9 cellular contexts compared by ENCODE assay signal in genomic region chr20:44598413-44599290, GRCh38. TPM values are rescaled to one million over a fixed set of nuclear protein-coding genes. Genes with fewer than 3 reads are reported as not detected.
A peak's percentile ranks its signal among the peaks of the same experiment; 100 is the strongest.
DNase-seq lines count a peak whose midpoint lies in the region; ATAC-seq, FAIRE-seq and TF ChIP-seq lines count a peak whose summit lies in the region.
"Had no signal": no experiment of that assay in that cellular context is flagged by ENCODE, and none has a peak within 500 bp of the region (broad histone marks: within the 10 kb centered on the region; RNA-seq: fewer than 3 reads in every experiment).

No MANE protein-coding gene starts in this region.

- H2AFZ ChIP-seq in OCI-LY3 (ENCODE audit: low read depth, low read length) = no peak overlapping the region
- H2AFZ ChIP-seq in H1 (ENCODE audit: low read length) = no peak overlapping the region

- no peak overlapping the region for H3K4me3 ChIP-seq in OCI-LY3 (ENCODE audit: low read length)
- no peak overlapping the region for H3K4me3 ChIP-seq in H1 (ENCODE audit: extremely low read depth in 1 of 4, insufficient read depth in 2 of 4, low read depth in 3 of 4, low read length in 4 of 4)
- H3K4me3 ChIP-seq in prostate gland = no peak overlapping the region

- TF ChIP-seq EP300 in H1 (IDR thresholded peaks at IDR 0.05; ENCODE audit: borderline replicate concordance in 1 of 2, low read depth in 2 of 2, low read length in 2 of 2) = no peak

- DNase-seq in NCI-H2227 treated with DMSO at 0.1 percent for 48 hours (lab: John Stamatoyannopoulos, UW) = peak; percentile 36
- no peak for DNase-seq in NCI-H2227 (lab: John Stamatoyannopoulos, UW; ENCODE audit: unreplicated experiment)
- DNase-seq in H1 (ENCODE audit: low read depth in 1 of 2, low spot score in 2 of 2) = no peak
- no peak for DNase-seq in prostate gland (ENCODE audit: low spot score)
- no peak for DNase-seq in retina
- DNase-seq in GM19240 (ENCODE audit: insufficient read length, low spot score) = no peak

- H4K20me1 ChIP-seq in OCI-LY3 (ENCODE audit: insufficient read depth, low read length) = peaks cover 99% of the 10 kb centered on the region
- H4K20me1 ChIP-seq in H1 (replicated peaks in 1 of 2; ENCODE audit: control insufficient read depth in 1 of 2, insufficient read depth in 2 of 2, low read length in 2 of 2) = no peaks in the 10 kb centered on the region

- no peak overlapping the region for H2BK120ac ChIP-seq in H1 (replicated peaks; ENCODE audit: low read depth, low read length)

- H3K27me3 ChIP-seq in OCI-LY3 (ENCODE audit: low read depth, low read length) (no peaks in the 10 kb centered on the region), H1 (replicated peaks in 1 of 4; ENCODE audit: control insufficient read depth in 3 of 4, extremely low read depth in 1 of 4, insufficient read depth in 3 of 4, low read length in 3 of 4) (no peaks in the 10 kb centered on the region; a peak in 1 of 7 replicates), prostate gland (replicated peaks; ENCODE audit: insufficient read depth) (no peaks in the 10 kb centered on the region)

- no peak for TF ChIP-seq RAD21 in H1 (IDR thresholded peaks at IDR 0.05 in 1 of 2, conservative IDR thresholded peaks at IDR 0.05 in 1 of 2; ENCODE audit: low read depth in 2 of 2, low read length in 2 of 2)

- H3K56ac ChIP-seq in H1 (replicated peaks; ENCODE audit: insufficient read length, low read depth, low read length) = no peak overlapping the region

- no peak overlapping the region for H3K14ac ChIP-seq in H1 (ENCODE audit: insufficient read length)

- CTCF ChIA-PET in H1 (lab: Charles Lee; ENCODE audit: partially characterized antibody) = interaction anchor here (0.6 to 2.6 kb wide), 15 partner anchors 10 to 373 kb away, joined by 3 to 31 read pairs (median 5); no protein-coding TSS in a partner anchor

- TF ChIP-seq CTCF in OCI-LY3 (IDR thresholded peaks at IDR 0.05; ENCODE audit: low read depth, low read length) = no peak
- TF ChIP-seq CTCF in H1 (IDR thresholded peaks at IDR 0.05; ENCODE audit: control extremely low read depth in 1 of 3, insufficient read depth in 1 of 3, low read depth in 1 of 3, low read length in 3 of 3) = peak in 1 of 3 experiments; percentile 20; a peak in 1 of 4 replicates
- no peak for TF ChIP-seq CTCF in prostate gland (IDR thresholded peaks at IDR 0.05)

- peaks cover 87% of the 10 kb centered on the region for H3K36me3 ChIP-seq in OCI-LY3 (replicated peaks; ENCODE audit: low read depth, low read length)
- no peaks in the 10 kb centered on the region for H3K36me3 ChIP-seq in H1 (ENCODE audit: control insufficient read depth in 2 of 4, insufficient read depth in 4 of 4, low read length in 3 of 4)
- H3K36me3 ChIP-seq in prostate gland = no peaks in the 10 kb centered on the region

- no peak for ATAC-seq in HG02610 (IDR thresholded peaks at IDR 0.05; ENCODE audit: unreplicated experiment)

- no peak for TF ChIP-seq POLR2A in H1 (IDR thresholded peaks at IDR 0.05; ENCODE audit: control extremely low read depth in 1 of 2, low read depth in 2 of 2, low read length in 2 of 2)
- TF ChIP-seq POLR2A in prostate gland (IDR thresholded peaks at IDR 0.05) = no peak

- H4K5ac ChIP-seq in H1 (ENCODE audit: insufficient read length, low read depth, low read length) = no peak overlapping the region

- H3K18ac ChIP-seq in H1 (ENCODE audit: extremely low read depth, low read length) = no peak overlapping the region

- POLR2A ChIA-PET in H1 (lab: Charles Lee; ENCODE audit: partially characterized antibody) = interaction anchor here (0.8 to 1.3 kb wide), 2 partner anchors 8 to 10 kb away, joined by 4 read pairs; no protein-coding TSS in a partner anchor

- H2BK20ac ChIP-seq in H1 (ENCODE audit: low read length) = no peak overlapping the region

- no peaks in the 10 kb centered on the region for H3K79me1 ChIP-seq in H1 (ENCODE audit: low read depth, low read length)

- H4K91ac ChIP-seq in H1 (replicated peaks; ENCODE audit: insufficient read length, low read length) = no peak overlapping the region

- H3K23me2 ChIP-seq in H1 (ENCODE audit: low read depth, low read length) = no peaks in the 10 kb centered on the region

- H3K4me2 ChIP-seq in OCI-LY3 (ENCODE audit: low read length) (peak overlapping the region; percentile 23), H1 (ENCODE audit: insufficient read depth in 1 of 2, low read depth in 2 of 2, low read length in 2 of 2) (no peak overlapping the region; a peak in 1 of 4 replicates)

- H3K4me1 ChIP-seq in OCI-LY3 (ENCODE audit: low read length) (peaks cover 77% of the 10 kb centered on the region), H1 (replicated peaks in 1 of 4; ENCODE audit: control insufficient read depth in 3 of 4, insufficient read depth in 4 of 4, low read length in 3 of 4) (peaks cover 12 to 24% (median 17%) of the 10 kb centered on the region in 4 experiments), prostate gland (replicated peaks) (no peaks in the 10 kb centered on the region)

- WGBS in H1 (ENCODE audit: extremely low coverage in 1 of 2, insufficient coverage in 1 of 2, insufficient read length in 1 of 2, insufficient replicate concordance in 2 of 2, low coverage in 1 of 2, low lambda C conversion rate in 2 of 2, missing lambda C conversion rate in 1 of 2), 2 experiments = 84% methylated on average over 4 of the region's 4 CpGs; no CpG with 5 or more reads in 1 of the 2 experiments
- WGBS in prostate gland = 80% methylated on average over 4 of the region's 4 CpGs

- H2BK12ac ChIP-seq in H1 (ENCODE audit: low read depth, low read length) = no peak overlapping the region

- H2AK5ac ChIP-seq in H1 (ENCODE audit: low read depth, low read length) = no peak overlapping the region

- H3K79me2 ChIP-seq in OCI-LY3 (ENCODE audit: low read length) = peaks cover 100% of the 10 kb centered on the region
- no peaks in the 10 kb centered on the region for H3K79me2 ChIP-seq in H1 (ENCODE audit: control insufficient read depth in 1 of 2, insufficient read depth in 2 of 2, low read length in 2 of 2)

- intact Hi-C loops in prostate gland (cut with DNase I) = no loop called here

- peak overlapping the region; percentile 13 for H3K4ac ChIP-seq in H1 (replicated peaks; ENCODE audit: insufficient read length, low read depth, low read length)

- H2BK5ac ChIP-seq in H1 (ENCODE audit: low read depth, low read length) = no peak overlapping the region

- FAIRE-seq in H1 (lab: Jason Lieb, UNC) = no peak
- FAIRE-seq: A204.1 had no signal

- H3K27ac ChIP-seq in OCI-LY3 (ENCODE audit: low read length) = peak overlapping the region; percentile 11
- no peak overlapping the region for H3K27ac ChIP-seq in H1 (ENCODE audit: low read depth, low read length)
- H3K27ac ChIP-seq in prostate gland = peak overlapping the region; percentile 7 to 10

- H3K23ac ChIP-seq in H1 (ENCODE audit: insufficient read length) = no peak overlapping the region

- no peak overlapping the region for H4K8ac ChIP-seq in H1 (ENCODE audit: extremely low read depth, insufficient read depth, low read length)

- H3K9me3 ChIP-seq in OCI-LY3 (ENCODE audit: insufficient read depth, low read length) (no peaks in the 10 kb centered on the region), H1 (ENCODE audit: insufficient read depth in 2 of 2, low read depth in 1 of 2, low read length in 1 of 2) (no peaks in the 10 kb centered on the region), prostate gland (no peaks in the 10 kb centered on the region)

- no peak overlapping the region for H3K9ac ChIP-seq in OCI-LY3 (ENCODE audit: low read length)
- H3K9ac ChIP-seq in H1 (replicated peaks in 1 of 4; ENCODE audit: extremely low read depth in 1 of 4, low read depth in 3 of 4, low read length in 3 of 4) = no peak overlapping the region

- no peak overlapping the region for H2BK15ac ChIP-seq in H1 (ENCODE audit: low read length)

TF ChIP-seq in H1, 55 proteins besides CTCF, POLR2A, EP300 and RAD21:
- no peak for TF ChIP-seq EGR1 (IDR thresholded peaks at IDR 0.05; ENCODE audit: borderline replicate concordance, low read depth, low read length)
- no peak for TF ChIP-seq KDM4A (IDR thresholded peaks at IDR 0.05; ENCODE audit: low read depth, low read length, severe bottlenecking)
- TF ChIP-seq KDM5A (IDR thresholded peaks at IDR 0.05; ENCODE audit: low read length) = no peak
- no peak for TF ChIP-seq HDAC2 (IDR thresholded peaks at IDR 0.05; ENCODE audit: borderline replicate concordance in 1 of 2, low read depth in 2 of 2, low read length in 2 of 2)
- TF ChIP-seq BACH1 (IDR thresholded peaks at IDR 0.05; ENCODE audit: low read length) = no peak

RNA-seq across cellular contexts. Expression of gene PKIG, which starts 16.3 kb away (rescaled TPM):
- total RNA-seq in H1 (2021; fragmentation: NEBNext Ultra II Directional; extraction: Animal tissue kit (Norgen Biotek cat#: 25700)) = 25.4 and 26.7 TPM in 2 replicates
- polyA plus RNA-seq in H1 (2011; rRNA removed) = 34.3 and 37.5 TPM in 2 replicates
- polyA plus RNA-seq in H1 (2011; cell fraction: cytosol; rRNA removed) = 33.3 TPM
- polyA plus RNA-seq in H1 (2011; cell fraction: nucleus; rRNA removed) = 21.0 TPM
- 23.8 to 29.8 TPM (median 27.7 TPM) in 4 replicates for polyA plus RNA-seq in H1 (2012, experiment 1 of 2)
- polyA plus RNA-seq in H1 (2012, experiment 2 of 2) = 38.2 TPM
- polyA plus RNA-seq in H1 (2013, experiment 1 of 2) = 32.9 TPM
- polyA plus RNA-seq in H1 (2013, experiment 2 of 2) = 35.0 TPM
- polyA minus RNA-seq in H1 (2011; rRNA and poly(A)+ RNA removed) = 8.6 and 9.8 TPM in 2 replicates
- 11.9 TPM for polyA minus RNA-seq in H1 (2011; cell fraction: cytosol; rRNA and poly(A)+ RNA removed)
- 7.6 TPM for polyA minus RNA-seq in H1 (2011; cell fraction: nucleus; rRNA and poly(A)+ RNA removed)
- total RNA-seq in prostate gland = 10 to 100 TPM; 60.9 to 81.1 TPM

RNA-seq across cellular contexts. Expression of gene ADA, which starts 52.8 kb away (rescaled TPM):
- 19.5 and 19.9 TPM in 2 replicates for total RNA-seq in H1 (2021; fragmentation: NEBNext Ultra II Directional; extraction: Animal tissue kit (Norgen Biotek cat#: 25700))
- 32.8 and 33.9 TPM in 2 replicates for polyA plus RNA-seq in H1 (2011; rRNA removed)
- polyA plus RNA-seq in H1 (2011; cell fraction: cytosol; rRNA removed) = 39.6 TPM
- polyA plus RNA-seq in H1 (2011; cell fraction: nucleus; rRNA removed) = 34.6 TPM
- polyA plus RNA-seq in H1 (2012, experiment 1 of 2) = 17.2 to 32.7 TPM (median 27.5 TPM) in 4 replicates
- polyA plus RNA-seq in H1 (2012, experiment 2 of 2) = 29.3 TPM
- polyA plus RNA-seq in H1 (2013, experiment 1 of 2) = 16.4 TPM
- polyA plus RNA-seq in H1 (2013, experiment 2 of 2) = 15.0 TPM
- 18.1 and 23.1 TPM in 2 replicates for polyA minus RNA-seq in H1 (2011; rRNA and poly(A)+ RNA removed)
- 12.4 TPM for polyA minus RNA-seq in H1 (2011; cell fraction: cytosol; rRNA and poly(A)+ RNA removed)
- 11.7 TPM for polyA minus RNA-seq in H1 (2011; cell fraction: nucleus; rRNA and poly(A)+ RNA removed)
- 1 to 10 TPM; 1.1 to 10.0 TPM for total RNA-seq in prostate gland
